ENCODE assay signal across 8 cellular contexts in genomic region chr2:106581755-106582430, GRCh38.
DNase-seq lines count a peak whose midpoint lies in the region; ATAC-seq and TF ChIP-seq lines count a peak whose summit lies in the region.

No MANE protein-coding gene starts in this region.

- POLR2A ChIA-PET in CD8-positive, alpha-beta T cell (lab: Charles Lee) = interaction anchor here (0.6 kb wide), 1 partner anchor 719 kb away, joined by 3 read pairs; no protein-coding TSS in a partner anchor

- peaks cover 41% of the 10 kb centered on the region for H3K27me3 Mint-ChIP-seq in CD8-positive, alpha-beta T cell (ENCODE audit: low read depth)

- ATAC-seq in CD8-positive, alpha-beta T cell = peak; percentile 83
- ATAC-seq in GM19043 (IDR thresholded peaks at IDR 0.05; ENCODE audit: low read depth, unreplicated experiment) (peak; percentile 49), HG03196 (IDR thresholded peaks at IDR 0.05; ENCODE audit: unreplicated experiment) (peak; percentile 51)

- H3K27ac ChIP-seq in CD8-positive, alpha-beta T cell (ENCODE audit: low read depth, low read length) = no peak overlapping the region
- H3K27ac ChIP-seq in adrenal gland (peak overlapping the region in 1 of 5 donors; percentile 41), skeletal muscle tissue (ENCODE audit: low read depth, low read length) (no peak overlapping the region)

- intact Hi-C loops in CD8-positive, alpha-beta T cell (cut with DNase I, micrococcal nuclease) = loop anchor here (1.0 to 10.0 kb wide), 6 partner anchors 34 to 1467 kb away; no protein-coding TSS in a partner anchor
- intact Hi-C loops in adrenal gland (cut with DNase I) = loop anchor here (10.0 kb wide), 1 partner anchor 477 kb away; no protein-coding TSS in a partner anchor

- no peak for TF ChIP-seq POLR2A in adrenal gland (IDR thresholded peaks at IDR 0.05)

- WGBS in adrenal gland, 4 donors = 5 to 8% (median 8%) methylated on average over 14 to 18 of the region's 18 CpGs

- no peak overlapping the region for H3K27ac Mint-ChIP-seq in CD8-positive, alpha-beta T cell

- no peaks in the 10 kb centered on the region for H3K9me3 Mint-ChIP-seq in CD8-positive, alpha-beta T cell

- no peak overlapping the region for H3K9ac ChIP-seq in skeletal muscle tissue (ENCODE audit: low read depth in 1 of 3, low read length in 3 of 3)

- CTCF ChIA-PET in CD8-positive, alpha-beta T cell (lab: Charles Lee) = interaction anchor here (0.7 to 2.4 kb wide), 17 partner anchors 9 to 1227 kb away, joined by 3 to 15 read pairs (median 4); no protein-coding TSS in a partner anchor

- H3K4me1 ChIP-seq in CD8-positive, alpha-beta T cell (ENCODE audit: insufficient read depth, low read length) = peaks cover 5% of the 10 kb centered on the region
- H3K4me1 ChIP-seq in adrenal gland (replicated peaks in 1 of 2) (peaks cover 0 to 13% of the 10 kb centered on the region in 2 donors), skeletal muscle tissue (ENCODE audit: control insufficient read depth in 3 of 3, insufficient read depth in 3 of 3, low read length in 3 of 3) (peaks cover 2 to 11% (median 10%) of the 10 kb centered on the region in 3 donors)

- H3K36me3 ChIP-seq in CD8-positive, alpha-beta T cell (ENCODE audit: insufficient read depth, low read length) = no peaks in the 10 kb centered on the region
- H3K36me3 ChIP-seq in adrenal gland (replicated peaks in 1 of 2) (no peaks in the 10 kb centered on the region), skeletal muscle tissue (ENCODE audit: control insufficient read depth in 3 of 3, insufficient read depth in 3 of 3, low read length in 3 of 3) (no peaks in the 10 kb centered on the region)

- peaks cover 14% of the 10 kb centered on the region for H3K4me1 Mint-ChIP-seq in CD8-positive, alpha-beta T cell (ENCODE audit: low read depth)

- no peaks in the 10 kb centered on the region for H3K27me3 ChIP-seq in CD8-positive, alpha-beta T cell (ENCODE audit: insufficient read depth, low read length)
- H3K27me3 ChIP-seq in adrenal gland = peaks cover 13% of the 10 kb centered on the region
- peaks cover 11 to 26% (median 21%) of the 10 kb centered on the region in 3 donors for H3K27me3 ChIP-seq in skeletal muscle tissue (ENCODE audit: control insufficient read depth in 3 of 3, insufficient read depth in 3 of 3, low read length in 3 of 3)

- peaks cover 2% of the 10 kb centered on the region for H3K36me3 Mint-ChIP-seq in CD8-positive, alpha-beta T cell

- H3K4me3 ChIP-seq in CD8-positive, alpha-beta T cell (ENCODE audit: low read depth, low read length) = peak overlapping the region; percentile 57
- H3K4me3 ChIP-seq in adrenal gland (peak overlapping the region in 1 of 4 donors; percentile 48), iPS-11a (ENCODE audit: low read depth, low read length) (peak overlapping the region; percentile 27), skeletal muscle tissue (ENCODE audit: low read length in 3 of 3) (peak overlapping the region; percentile 53 to 63 (median 54))

- DNase-seq in CD8-positive, alpha-beta T cell = peak in 6 of 7 experiments; percentile 9 to 58 (median 30)
- DNase-seq in RKO (ENCODE audit: low spot score) = peak; percentile 75
- peak; percentile 31 to 83 (median 49) for DNase-seq in adrenal gland
- DNase-seq in NAMALWA (ENCODE audit: low spot score) = no peak

- H3K9me3 ChIP-seq in CD8-positive, alpha-beta T cell (ENCODE audit: low read length) = no peaks in the 10 kb centered on the region
- no peaks in the 10 kb centered on the region for H3K9me3 ChIP-seq in adrenal gland (replicated peaks in 1 of 3)
- H3K9me3 ChIP-seq in skeletal muscle tissue (ENCODE audit: control insufficient read depth in 3 of 3, low read length in 3 of 3) = no peaks in the 10 kb centered on the region

- H3K4me3 Mint-ChIP-seq in CD8-positive, alpha-beta T cell = peak overlapping the region; percentile 91

- no peak for TF ChIP-seq CTCF in CD8-positive, alpha-beta T cell (IDR thresholded peaks at IDR 0.05)
- TF ChIP-seq CTCF in adrenal gland (IDR thresholded peaks at IDR 0.05) = peak in 1 of 6 experiments; percentile 54
